1 cellular context compared by ENCODE assay signal in genomic region chr1:31866450-31866801, GRCh38.
TF ChIP-seq lines count a peak whose summit lies in the region.

No MANE protein-coding gene starts in this region.

TF ChIP-seq in HepG2, 621 proteins besides CTCF, POLR2A, EP300 and RAD21 (continued from another document):
- TF ChIP-seq, protein P1, sequence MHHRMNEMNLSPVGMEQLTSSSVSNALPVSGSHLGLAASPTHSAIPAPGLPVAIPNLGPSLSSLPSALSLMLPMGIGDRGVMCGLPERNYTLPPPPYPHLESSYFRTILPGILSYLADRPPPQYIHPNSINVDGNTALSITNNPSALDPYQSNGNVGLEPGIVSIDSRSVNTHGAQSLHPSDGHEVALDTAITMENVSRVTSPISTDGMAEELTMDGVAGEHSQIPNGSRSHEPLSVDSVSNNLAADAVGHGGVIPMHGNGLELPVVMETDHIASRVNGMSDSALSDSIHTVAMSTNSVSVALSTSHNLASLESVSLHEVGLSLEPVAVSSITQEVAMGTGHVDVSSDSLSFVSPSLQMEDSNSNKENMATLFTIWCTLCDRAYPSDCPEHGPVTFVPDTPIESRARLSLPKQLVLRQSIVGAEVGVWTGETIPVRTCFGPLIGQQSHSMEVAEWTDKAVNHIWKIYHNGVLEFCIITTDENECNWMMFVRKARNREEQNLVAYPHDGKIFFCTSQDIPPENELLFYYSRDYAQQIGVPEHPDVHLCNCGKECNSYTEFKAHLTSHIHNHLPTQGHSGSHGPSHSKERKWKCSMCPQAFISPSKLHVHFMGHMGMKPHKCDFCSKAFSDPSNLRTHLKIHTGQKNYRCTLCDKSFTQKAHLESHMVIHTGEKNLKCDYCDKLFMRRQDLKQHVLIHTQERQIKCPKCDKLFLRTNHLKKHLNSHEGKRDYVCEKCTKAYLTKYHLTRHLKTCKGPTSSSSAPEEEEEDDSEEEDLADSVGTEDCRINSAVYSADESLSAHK (CRISPR knock-in tag; IDR thresholded peaks at IDR 0.05; ENCODE audit: borderline replicate concordance) = no peak
- no peak for TF ChIP-seq TBP (CRISPR knock-in tag; IDR thresholded peaks at IDR 0.05)
- TF ChIP-seq HNF1A (IDR thresholded peaks at IDR 0.05; ENCODE audit: low read depth) = no peak
- no peak for TF ChIP-seq HNF1A (CRISPR knock-in tag; IDR thresholded peaks at IDR 0.05; ENCODE audit: borderline replicate concordance)
- TF ChIP-seq ZNF687 (CRISPR knock-in tag; IDR thresholded peaks at IDR 0.05) = no peak
- no peak for TF ChIP-seq CREM (IDR thresholded peaks at IDR 0.05)
- TF ChIP-seq CREM (CRISPR knock-in tag; IDR thresholded peaks at IDR 0.05) = no peak
TF ChIP-seq in HepG2: peak in this region for 0.
